Comparison of ENCODE assay signal across 19 cellular contexts in the genomic region with DNA sequence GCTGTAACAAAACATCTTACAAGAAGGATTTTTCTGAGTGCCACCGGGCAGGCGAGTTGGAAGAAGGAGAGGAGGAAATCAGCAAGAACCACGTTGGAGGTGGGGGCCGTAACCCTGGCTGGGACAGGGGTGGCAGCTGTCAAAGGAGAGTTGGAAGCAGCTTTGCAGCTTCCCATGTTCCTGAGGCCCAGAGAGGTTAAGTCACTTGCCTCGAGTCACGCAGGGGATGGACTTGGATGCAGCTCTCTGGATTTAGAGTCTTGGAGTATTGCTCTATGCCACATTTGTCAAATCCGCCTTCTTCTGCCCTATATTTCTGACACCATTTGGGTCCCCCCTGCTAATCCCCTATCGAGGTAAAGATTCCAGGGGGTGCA.
DNase-seq lines count a peak whose midpoint lies in the region; ATAC-seq, FAIRE-seq and TF ChIP-seq lines count a peak whose summit lies in the region.
"Had no signal": no experiment of that assay in that cellular context is flagged by ENCODE, and none has a peak within 500 bp of the region (broad histone marks: within the 10 kb centered on the region; RNA-seq: fewer than 3 reads in every experiment).

No MANE protein-coding gene starts in this region.

- no peak for DNase-seq in Caco-2
- no peak for DNase-seq in K562 (ENCODE audit: extremely low read depth in 1 of 4, low spot score in 3 of 4)
- no peak for DNase-seq in mesenchymal stem cell
- no peak for DNase-seq in stomach
- no peak for DNase-seq in foreskin keratinocyte
- no peak for DNase-seq in stimulated activated CD8-positive, alpha-beta memory T cell treated with anti-CD3 and anti-CD28 coated beads, Interleukin-4, amount 100 ng/mL, for 48 hours
- no peak for DNase-seq in HuH-7 (ENCODE audit: low spot score)
- DNase-seq in H54 (ENCODE audit: insufficient read length, low spot score), result no peak
- DNase-seq: CD8-positive, alpha-beta memory T cell; GDM1; HCEC 1CT; KG1; NCI-H1417 treated with DMSO at 0.1 percent for 48 hours; NCI-H1930; NCI-H446 treated with DMSO at 0.1 percent for 48 hours; NCI-H82; PC-9 had no signal

- no peak overlapping the region for H3K9ac ChIP-seq in K562 (ENCODE audit: insufficient read depth in 1 of 2, low read depth in 2 of 2, low read length in 2 of 2)
- peak overlapping the region; percentile 22 for H3K9ac ChIP-seq in mesenchymal stem cell (ENCODE audit: low read length)
- H3K9ac ChIP-seq: BLaER1 treated with 17β-estradiol and CSF1 and Interleukin-3, amounts not matched to agents 10 nM and 100 nM had no signal

- no peak overlapping the region for H3K4me3 Mint-ChIP-seq in Caco-2 (ENCODE audit: unreplicated experiment)
- H3K4me3 Mint-ChIP-seq: CD8-positive, alpha-beta memory T cell had no signal

- no peak overlapping the region for H3K4ac ChIP-seq in mesenchymal stem cell (ENCODE audit: low read depth in 1 of 2, low read length in 2 of 2)

- H2BK12ac ChIP-seq in mesenchymal stem cell (ENCODE audit: low read length in 2 of 2), result no peak overlapping the region

- H3K9me1 ChIP-seq in K562 (ENCODE audit: control insufficient read depth, insufficient read depth, low read length), result peaks cover 4% of the 10 kb centered on the region

- no peak overlapping the region for H4K91ac ChIP-seq in mesenchymal stem cell (ENCODE audit: low read length)

- H3K27me3 Mint-ChIP-seq in Caco-2 (ENCODE audit: insufficient read depth, unreplicated experiment), result no peaks in the 10 kb centered on the region

- H3K27ac ChIP-seq in K562 (ENCODE audit: extremely low read depth, low read depth, low read length) (no peak overlapping the region), mesenchymal stem cell (ENCODE audit: low read length, poor library complexity, severe bottlenecking) (no peak overlapping the region), stomach (peak overlapping the region in 3 of 5 donors; percentile 55 to 81 (median 74)), foreskin keratinocyte (no peak overlapping the region)
- H3K27ac ChIP-seq: BLaER1 treated with 17β-estradiol and CSF1 and Interleukin-3, amounts not matched to agents 10 nM and 100 nM; PC-9 had no signal

- CTCF ChIA-PET in Caco-2 (lab: Charles Lee), result interaction anchor here (1.3 kb wide), 1 partner anchor 80 kb away, joined by 3 read pairs; no protein-coding TSS in a partner anchor
- CTCF ChIA-PET in K562 (lab: Yijun Ruan, JAX; ENCODE audit: low intra/inter-chr PET ratio), result no interaction called here

- H3K79me1 ChIP-seq in mesenchymal stem cell (replicated peaks; ENCODE audit: low read length, poor library complexity, severe bottlenecking), result peaks cover 38% of the 10 kb centered on the region

- H3K79me2 ChIP-seq in K562 (ENCODE audit: control insufficient read depth, insufficient read depth, low read length), result peaks cover 22% of the 10 kb centered on the region; the same call in 2 of the 3 replicates

- intact Hi-C loops in Caco-2 (cut with micrococcal nuclease; ENCODE audit: unreplicated experiment), result no loop called here
- intact Hi-C loops in K562 (cut with micrococcal nuclease), result no loop called here
- intact Hi-C loops in stomach (cut with DNase I; ENCODE audit: low total_unique reads), result loop anchor here (10.0 kb wide), 1 partner anchor 80 kb away; a partner anchor contains a TSS

- H3K23ac ChIP-seq in mesenchymal stem cell (ENCODE audit: low read length in 2 of 2), result no peak overlapping the region

- no peak overlapping the region for H2BK15ac ChIP-seq in mesenchymal stem cell (ENCODE audit: low read depth, poor library complexity, severe bottlenecking)

- H3K9me3 ChIP-seq in Caco-2, result no peaks in the 10 kb centered on the region
- no peaks in the 10 kb centered on the region for H3K9me3 ChIP-seq in K562 (replicated peaks; ENCODE audit: control insufficient read depth, insufficient read depth, low read depth, low read length)
- no peaks in the 10 kb centered on the region for H3K9me3 ChIP-seq in mesenchymal stem cell (ENCODE audit: control insufficient read depth, low read length)
- H3K9me3 ChIP-seq in stomach, result no peaks in the 10 kb centered on the region

- no peak overlapping the region for H2AFZ ChIP-seq in K562 (ENCODE audit: low read depth, low read length)
- no peak overlapping the region for H2AFZ ChIP-seq in mesenchymal stem cell (ENCODE audit: low read depth, low read length)
- H2AFZ ChIP-seq: PC-9 had no signal

- no peak overlapping the region for H3K18ac ChIP-seq in mesenchymal stem cell (ENCODE audit: low read depth in 1 of 2, low read length in 2 of 2)

- no peak overlapping the region for H3K14ac ChIP-seq in mesenchymal stem cell (ENCODE audit: low read length in 2 of 2)

- H3K27ac Mint-ChIP-seq in Caco-2 (ENCODE audit: unreplicated experiment), result peak overlapping the region; percentile 22
- H3K27ac Mint-ChIP-seq: CD8-positive, alpha-beta memory T cell had no signal

- no peak for ATAC-seq in K562
- ATAC-seq in foreskin keratinocyte, result no peak
- ATAC-seq: GM12878 had no signal

- H3K36me3 ChIP-seq in Caco-2 (ENCODE audit: control insufficient read depth, insufficient read depth, low read length), result peaks cover 1% of the 10 kb centered on the region; the same call in 1 of the 2 replicates
- no peaks in the 10 kb centered on the region; the same call in 2 of the 3 replicates for H3K36me3 ChIP-seq in K562 (ENCODE audit: control insufficient read depth, insufficient read depth, low read length)
- peaks cover 0 to 11% of the 10 kb centered on the region in 2 experiments for H3K36me3 ChIP-seq in mesenchymal stem cell (ENCODE audit: control insufficient read depth in 1 of 2, insufficient read depth in 2 of 2, low read depth in 1 of 2, low read length in 2 of 2)
- no peaks in the 10 kb centered on the region for H3K36me3 ChIP-seq in stomach
- H3K36me3 ChIP-seq: BLaER1 treated with 17β-estradiol and CSF1 and Interleukin-3, amounts not matched to agents 10 nM and 100 nM had no signal

- WGBS in K562 (ENCODE audit: insufficient coverage, low coverage, missing lambda C conversion rate), result 76% methylated on average over 7 of the region's 8 CpGs
- 85% methylated on average over 8 of the region's 8 CpGs for WGBS in mesenchymal stem cell
- 75 to 84% (median 82%) methylated on average over 8 of the region's 8 CpGs for WGBS in stomach, 5 donors

- H3K9me3 Mint-ChIP-seq in Caco-2 (ENCODE audit: unreplicated experiment), result no peaks in the 10 kb centered on the region

- TF ChIP-seq EP300 in K562 (IDR thresholded peaks at IDR 0.05; ENCODE audit: low read length) (no peak), stomach (IDR thresholded peaks at IDR 0.05) (no peak)

- POLR2A ChIA-PET in Caco-2 (lab: Charles Lee) (no interaction called here), K562 (lab: Yijun Ruan, JAX) (interaction anchor here (0.5 kb wide), 1 partner anchor 128 kb away, joined by 3 read pairs; no protein-coding TSS in a partner anchor)

- peaks cover 14% of the 10 kb centered on the region for H3K4me1 Mint-ChIP-seq in Caco-2 (ENCODE audit: low read depth, unreplicated experiment)
- H3K4me1 Mint-ChIP-seq: CD8-positive, alpha-beta memory T cell had no signal

- H3K4me3 ChIP-seq in Caco-2 (ENCODE audit: low read depth, low read length) (no peak overlapping the region), K562 (no peak overlapping the region), mesenchymal stem cell (ENCODE audit: insufficient read depth in 1 of 2, low read depth in 1 of 2, low read length in 2 of 2) (no peak overlapping the region), stomach (no peak overlapping the region)
- H3K4me3 ChIP-seq: BLaER1 treated with 17β-estradiol and CSF1 and Interleukin-3, amounts not matched to agents 10 nM and 100 nM; GM12878; PC-9 had no signal

- H2BK120ac ChIP-seq in mesenchymal stem cell (ENCODE audit: low read depth, low read length), result no peak overlapping the region

- no peak for TF ChIP-seq RAD21 in K562 (CRISPR knock-in tag; conservative IDR thresholded peaks at IDR 0.05 in 1 of 2, IDR thresholded peaks at IDR 0.05 in 1 of 2)

- no peak overlapping the region for H2AK5ac ChIP-seq in mesenchymal stem cell (ENCODE audit: low read length, severe bottlenecking)

- H3K4me1 ChIP-seq in Caco-2, result peaks cover 28% of the 10 kb centered on the region
- peaks cover 10 to 23% of the 10 kb centered on the region in 2 experiments; a peak in 4 of 5 replicates for H3K4me1 ChIP-seq in K562 (replicated peaks in 1 of 2; ENCODE audit: control insufficient read depth in 2 of 2, insufficient read depth in 2 of 2, low read length in 2 of 2)
- H3K4me1 ChIP-seq in mesenchymal stem cell (ENCODE audit: control insufficient read depth, insufficient read depth, low read depth, low read length), result peaks cover 20% of the 10 kb centered on the region
- H3K4me1 ChIP-seq in stomach, result peaks cover 18 to 60% (median 43%) of the 10 kb centered on the region in 4 donors
- peaks cover 18% of the 10 kb centered on the region for H3K4me1 ChIP-seq in foreskin keratinocyte

- FAIRE-seq in K562 (lab: Jason Lieb, UNC) (no peak), H54 (lab: Jason Lieb, UNC) (no peak)
- FAIRE-seq: GM12878 had no signal

- H4K8ac ChIP-seq in mesenchymal stem cell (ENCODE audit: low read length), result peak overlapping the region; percentile 1

- H2BK5ac ChIP-seq in mesenchymal stem cell (ENCODE audit: low read depth, low read length, poor library complexity, severe bottlenecking), result no peak overlapping the region

- TF ChIP-seq CTCF in Caco-2 (IDR thresholded peaks at IDR 0.05; ENCODE audit: insufficient read depth in 1 of 2, low read depth in 1 of 2, low read length in 1 of 2, severe bottlenecking in 1 of 2, unreplicated experiment in 1 of 2), result no peak
- no peak for TF ChIP-seq CTCF in K562 (IDR thresholded peaks at IDR 0.05 in 2 of 3, conservative IDR thresholded peaks at IDR 0.05 in 1 of 3; ENCODE audit: insufficient read depth in 2 of 3, low read depth in 1 of 3, low read length in 3 of 3)
- no peak for TF ChIP-seq CTCF in stomach (IDR thresholded peaks at IDR 0.05)
- TF ChIP-seq CTCF in foreskin keratinocyte (conservative IDR thresholded peaks at IDR 0.05), result no peak

- BruUV-seq in Caco-2 (replicated peaks; lab: Mats Ljungman, UMichigan), result no TSS peak
- BruUV-seq in K562 (replicated peaks; lab: Mats Ljungman, UMichigan), result no TSS peak

- in situ Hi-C loops in K562 (cut with MboI), result no loop called here

- H3K36me3 Mint-ChIP-seq in Caco-2 (ENCODE audit: insufficient read depth, unreplicated experiment), result no peaks in the 10 kb centered on the region
- H3K36me3 Mint-ChIP-seq: CD8-positive, alpha-beta memory T cell had no signal

- TF ChIP-seq POLR2A in K562 (conservative IDR thresholded peaks at IDR 0.05) (no peak), stomach (IDR thresholded peaks at IDR 0.05) (no peak), H54 (IDR thresholded peaks at IDR 0.05; ENCODE audit: low read depth, low read length) (no peak)

- H3K4me2 ChIP-seq in K562 (ENCODE audit: insufficient read depth, low read length) (no peak overlapping the region), mesenchymal stem cell (ENCODE audit: low read length, poor library complexity, severe bottlenecking) (no peak overlapping the region)
- H3K4me2 ChIP-seq: PC-9 had no signal

- peaks cover 7% of the 10 kb centered on the region; the same call in 1 of the 2 replicates for H4K20me1 ChIP-seq in K562 (replicated peaks; ENCODE audit: control insufficient read depth, insufficient read depth, low read length)

- H3K27me3 ChIP-seq in Caco-2 (replicated peaks; ENCODE audit: control insufficient read depth, insufficient read depth, low read length) (no peaks in the 10 kb centered on the region), K562 (ENCODE audit: control insufficient read depth in 2 of 2, insufficient read depth in 2 of 2, low read length in 2 of 2) (no peaks in the 10 kb centered on the region), mesenchymal stem cell (ENCODE audit: control insufficient read depth in 1 of 2, insufficient read depth in 1 of 2, low read length in 2 of 2) (no peaks in the 10 kb centered on the region), stomach (no peaks in the 10 kb centered on the region), foreskin keratinocyte (no peaks in the 10 kb centered on the region)
- H3K27me3 ChIP-seq: BLaER1 treated with 17β-estradiol and CSF1 and Interleukin-3, amounts not matched to agents 10 nM and 100 nM had no signal

Comparison
In these comparisons a context has a peak if more than half of its experiments do, and no peak if none do; other contexts are left out.
1. H3K27ac ChIP-seq: peak in stomach (3 of 5); none in K562 (single experiment), mesenchymal stem cell (single experiment) and foreskin keratinocyte (single experiment).